In genomic region chr20:44670851-44671250, GRCh38 we compare ENCODE assay signal across 11 cellular contexts. TPM values are rescaled to one million over a fixed set of nuclear protein-coding genes. Genes with fewer than 3 reads are reported as not detected.
DNase-seq lines count a peak whose midpoint lies in the region; ATAC-seq, FAIRE-seq and TF ChIP-seq lines count a peak whose summit lies in the region.
"Not testable (repeated sequence)": the region's sequence is repeated elsewhere in the genome, so short reads cannot be mapped to it uniquely, and the experiment has no call there.
"Had no signal": no experiment of that assay in that cellular context is flagged by ENCODE, and none has a peak within 500 bp of the region (broad histone marks: within the 10 kb centered on the region; RNA-seq: fewer than 3 reads in every experiment).

No MANE protein-coding gene starts in this region.

- H3K9me3 ChIP-seq in PC-9 (ENCODE audit: insufficient read depth, low read depth) = not testable (repeated sequence)

- H3K79me2 ChIP-seq in ACC112 (ENCODE audit: control insufficient read depth, insufficient read depth, low read length, unreplicated experiment); PC-9 (ENCODE audit: low read depth): not testable (repeated sequence)

- CTCF ChIA-PET in PC-9 (lab: Charles Lee); activated B cell treated with CpG ODN at 0.5 μM for 24 hours (lab: Charles Lee): not testable (repeated sequence)

- peak; percentile 87 for DNase-seq in EH (ENCODE audit: low read depth)
- DNase-seq in HTR-8/SVneo (ENCODE audit: insufficient read length, low spot score); activated B cell treated with CpG ODN at 0.5 μM for 24 hours; activated T-helper 2 cell treated with anti-CD3 and anti-CD28 coated beads, Interferon-gamma antibody, Interleukin-2, Interleukin-4, amounts not matched to agents 10 μg/mL and 5 μg/mL and 100 μg/mL, durations not matched to agents 14 hours and 24 hours and 36 hours (ENCODE audit: low spot score); central memory CD8-positive, alpha-beta T cell (ENCODE audit: low spot score in 2 of 2); naive thymus-derived CD8-positive, alpha-beta T cell: not testable (repeated sequence)
- DNase-seq in PC-9 = peak; percentile 81 to 83

- not testable (repeated sequence) for H3F3A ChIP-seq in PC-9 (ENCODE audit: insufficient read depth, low read depth)

- H3K4me1 Mint-ChIP-seq in activated B cell treated with CpG ODN at 0.5 μM for 24 hours = peaks cover 15% of the 10 kb centered on the region
- H3K4me1 Mint-ChIP-seq in activated T-helper 2 cell treated with anti-CD3 and anti-CD28 coated beads, Interferon-gamma antibody, Interleukin-2, Interleukin-4, amounts not matched to agents 10 μg/mL and 5 μg/mL and 100 μg/mL, durations not matched to agents 14 hours and 24 hours and 36 hours (ENCODE audit: low read depth) = peaks cover 27% of the 10 kb centered on the region
- H3K4me1 Mint-ChIP-seq in central memory CD8-positive, alpha-beta T cell = peaks cover 12% of the 10 kb centered on the region
- peaks cover 13 to 29% (median 14%) of the 10 kb centered on the region in 4 donors for H3K4me1 Mint-ChIP-seq in naive thymus-derived CD8-positive, alpha-beta T cell

- POLR2A ChIA-PET in PC-9 (lab: Charles Lee; ENCODE audit: unreplicated experiment); activated B cell treated with CpG ODN at 0.5 μM for 24 hours (lab: Charles Lee): not testable (repeated sequence)
- POLR2A ChIA-PET in naive thymus-derived CD8-positive, alpha-beta T cell (lab: Charles Lee) = interaction anchor here (1.3 kb wide), 1 partner anchor 21 kb away, joined by 6 read pairs; no protein-coding TSS in a partner anchor

- BruUV-seq in PC-9 (replicated peaks; lab: Mats Ljungman, UMichigan) = not testable (repeated sequence)

- not testable (repeated sequence) for H4K20me1 ChIP-seq in PC-9 (ENCODE audit: insufficient read depth)

- H3K9me2 ChIP-seq in PC-9 (ENCODE audit: insufficient read depth) = not testable (repeated sequence)

- ATAC-seq in activated B cell treated with CpG ODN at 0.5 μM for 24 hours (ENCODE audit: low read depth); central memory CD8-positive, alpha-beta T cell (replicated peaks; ENCODE audit: extremely low read depth, poor library complexity, severe bottlenecking); naive thymus-derived CD8-positive, alpha-beta T cell: not testable (repeated sequence)

- H3K27ac Mint-ChIP-seq in activated B cell treated with CpG ODN at 0.5 μM for 24 hours = peak overlapping the region; percentile 78
- H3K27ac Mint-ChIP-seq in activated T-helper 2 cell treated with anti-CD3 and anti-CD28 coated beads, Interferon-gamma antibody, Interleukin-2, Interleukin-4, amounts not matched to agents 10 μg/mL and 5 μg/mL and 100 μg/mL, durations not matched to agents 14 hours and 24 hours and 36 hours; central memory CD8-positive, alpha-beta T cell (ENCODE audit: low read depth); naive thymus-derived CD8-positive, alpha-beta T cell: not testable (repeated sequence)

- not testable (repeated sequence) for TF ChIP-seq CTCF in PC-9 (conservative IDR thresholded peaks at IDR 0.05); activated B cell treated with CpG ODN at 0.5 μM for 24 hours (IDR thresholded peaks at IDR 0.05)

- H3K4me1 ChIP-seq in ACC112 (ENCODE audit: control insufficient read depth, insufficient read depth, low read length, unreplicated experiment) (peaks cover 13% of the 10 kb centered on the region), PC-9 (replicated peaks; ENCODE audit: insufficient read depth) (peaks cover 19% of the 10 kb centered on the region)

- not testable (repeated sequence) for H3K36me3 Mint-ChIP-seq in activated B cell treated with CpG ODN at 0.5 μM for 24 hours (ENCODE audit: low read depth); activated T-helper 2 cell treated with anti-CD3 and anti-CD28 coated beads, Interferon-gamma antibody, Interleukin-2, Interleukin-4, amounts not matched to agents 10 μg/mL and 5 μg/mL and 100 μg/mL, durations not matched to agents 14 hours and 24 hours and 36 hours (ENCODE audit: low read depth)
- peaks cover 17% of the 10 kb centered on the region for H3K36me3 Mint-ChIP-seq in central memory CD8-positive, alpha-beta T cell (ENCODE audit: insufficient read depth)
- peaks cover 0 to 11% (median 3%) of the 10 kb centered on the region in 3 donors for H3K36me3 Mint-ChIP-seq in naive thymus-derived CD8-positive, alpha-beta T cell

- H2AFZ ChIP-seq in ACC112 (ENCODE audit: low read length, unreplicated experiment) = peak overlapping the region; percentile 3
- peak overlapping the region; percentile 61; the same call in 1 of the 2 replicates for H2AFZ ChIP-seq in PC-9

- H3K4me2 ChIP-seq in PC-9 = peak overlapping the region; percentile 70

- not testable (repeated sequence) for H3K9me3 Mint-ChIP-seq in activated B cell treated with CpG ODN at 0.5 μM for 24 hours; activated T-helper 2 cell treated with anti-CD3 and anti-CD28 coated beads, Interferon-gamma antibody, Interleukin-2, Interleukin-4, amounts not matched to agents 10 μg/mL and 5 μg/mL and 100 μg/mL, durations not matched to agents 14 hours and 24 hours and 36 hours; central memory CD8-positive, alpha-beta T cell; naive thymus-derived CD8-positive, alpha-beta T cell

- peak; percentile 74 for FAIRE-seq in HTR-8/SVneo (lab: Jason Lieb, UNC)

- H3K27ac ChIP-seq in ACC112 (ENCODE audit: low read depth, low read length) = not testable (repeated sequence)
- peak overlapping the region; percentile 82 for H3K27ac ChIP-seq in PC-9

- H3K27me3 Mint-ChIP-seq in activated B cell treated with CpG ODN at 0.5 μM for 24 hours; activated T-helper 2 cell treated with anti-CD3 and anti-CD28 coated beads, Interferon-gamma antibody, Interleukin-2, Interleukin-4, amounts not matched to agents 10 μg/mL and 5 μg/mL and 100 μg/mL, durations not matched to agents 14 hours and 24 hours and 36 hours (ENCODE audit: low read depth); central memory CD8-positive, alpha-beta T cell; naive thymus-derived CD8-positive, alpha-beta T cell: not testable (repeated sequence)

- not testable (repeated sequence) for H3K27me3 ChIP-seq in ACC112 (ENCODE audit: insufficient read depth, low read length); PC-9 (ENCODE audit: insufficient read depth, low read depth)

- H3K4me3 ChIP-seq in ACC112 (ENCODE audit: low read depth, low read length) = not testable (repeated sequence)
- peak overlapping the region; percentile 38; the same call in 1 of the 2 replicates for H3K4me3 ChIP-seq in PC-9

- H3K36me3 ChIP-seq in ACC112 (ENCODE audit: insufficient read depth, low read length); PC-9 (ENCODE audit: low read depth): not testable (repeated sequence)

- intact Hi-C loops in PC-9 (cut with micrococcal nuclease; ENCODE audit: unreplicated experiment); activated T-helper 2 cell treated with anti-CD3 and anti-CD28 coated beads, Interferon-gamma antibody, Interleukin-2, Interleukin-4, amounts not matched to agents 10 μg/mL and 5 μg/mL and 100 μg/mL, durations not matched to agents 14 hours and 24 hours and 36 hours (cut with micrococcal nuclease): not testable (repeated sequence)
- intact Hi-C loops in activated B cell treated with CpG ODN at 0.5 μM for 24 hours (cut with micrococcal nuclease) = loop anchor here (2.0 kb wide), 1 partner anchor 24 kb away; no protein-coding TSS in a partner anchor

- H3K4me3 Mint-ChIP-seq in activated B cell treated with CpG ODN at 0.5 μM for 24 hours = peak overlapping the region; percentile 75
- H3K4me3 Mint-ChIP-seq in activated T-helper 2 cell treated with anti-CD3 and anti-CD28 coated beads, Interferon-gamma antibody, Interleukin-2, Interleukin-4, amounts not matched to agents 10 μg/mL and 5 μg/mL and 100 μg/mL, durations not matched to agents 14 hours and 24 hours and 36 hours (ENCODE audit: low read depth) = peak overlapping the region; percentile 67
- peak overlapping the region; percentile 89 for H3K4me3 Mint-ChIP-seq in central memory CD8-positive, alpha-beta T cell
- H3K4me3 Mint-ChIP-seq in naive thymus-derived CD8-positive, alpha-beta T cell = peak overlapping the region in 7 of 10 donors; percentile 92 to 96 (median 94)

RNA-seq across cellular contexts. Expression of gene ADA, which starts 19.4 kb away (rescaled TPM):
- total RNA-seq in PC-9 (2021) (28.2 and 32.9 TPM in 2 replicates), activated B cell treated with CpG ODN at 0.5 μM for 24 hours (68.9 and 72.3 TPM in 2 replicates)
- total RNA-seq in activated T-helper 2 cell treated with anti-CD3 and anti-CD28 coated beads, Interferon-gamma antibody, Interleukin-2, Interleukin-4, amounts not matched to agents 10 μg/mL and 5 μg/mL and 100 μg/mL, durations not matched to agents 14 hours and 24 hours and 36 hours = 33.3 and 34.5 TPM in 2 replicates
- total RNA-seq in naive thymus-derived CD8-positive, alpha-beta T cell = 10 to 100 TPM; 24.1 to 24.2 TPM
- 10 to 100 TPM; 31.2 to 47.1 (median 38.2) TPM for polyA plus RNA-seq in naive thymus-derived CD8-positive, alpha-beta T cell

RNA-seq across cellular contexts. Expression of gene CCN5, which starts 44.3 kb away (rescaled TPM):
- total RNA-seq in PC-9 (2021) = 0.20 TPM in 1 of 2 replicates, not detected in the other
- not detected in 2 replicates for total RNA-seq in activated B cell treated with CpG ODN at 0.5 μM for 24 hours
- total RNA-seq in activated T-helper 2 cell treated with anti-CD3 and anti-CD28 coated beads, Interferon-gamma antibody, Interleukin-2, Interleukin-4, amounts not matched to agents 10 μg/mL and 5 μg/mL and 100 μg/mL, durations not matched to agents 14 hours and 24 hours and 36 hours = not detected in 2 replicates
- total RNA-seq in naive thymus-derived CD8-positive, alpha-beta T cell = not detected
- polyA plus RNA-seq in naive thymus-derived CD8-positive, alpha-beta T cell = not detected
- total RNA-seq: epithelial cell of proximal tubule, H9 had no signal
- polyA plus RNA-seq: CD14-positive monocyte had no signal
